ENCODE assay signal across 8 cellular contexts in genomic region chr10:69327463-69328345, GRCh38. TPM values are rescaled to one million over a fixed set of nuclear protein-coding genes. Genes with fewer than 3 reads are reported as not detected.
DNase-seq lines count a peak whose midpoint lies in the region; ATAC-seq and TF ChIP-seq lines count a peak whose summit lies in the region.

No MANE protein-coding gene starts in this region.

- H3K9ac ChIP-seq in HUES64 (ENCODE audit: low read depth, low read length) (peak overlapping the region; percentile 9), muscle layer of colon (ENCODE audit: low read length) (peak overlapping the region; percentile 22)

- WGBS in HUES64: 80% methylated on average over 23 of the region's 23 CpGs

- TF ChIP-seq CTCF in epithelial cell of proximal tubule (conservative IDR thresholded peaks at IDR 0.05; ENCODE audit: low read depth, low read length) (no peak), tibial artery (IDR thresholded peaks at IDR 0.05) (no peak)

- H3K4me3 ChIP-seq in HUES64 (ENCODE audit: low read length) (no peak overlapping the region), epithelial cell of proximal tubule (ENCODE audit: low read depth, low read length) (peak overlapping the region; percentile 50), muscle layer of colon (ENCODE audit: low read depth in 1 of 2, low read length in 2 of 2) (peak overlapping the region in 1 of 2 donors; percentile 57), tibial artery (peak overlapping the region; percentile 36 to 45)

- H3K27ac Mint-ChIP-seq in activated CD4-positive, alpha-beta memory T cell treated with anti-CD3 and anti-CD28 coated beads, Interleukin-2, amount 10 ng/mL, durations not matched to agents 7 days and 5 days: peak overlapping the region; percentile 54

- H3K27me3 ChIP-seq in HUES64 (ENCODE audit: insufficient read depth, low read length) (no peaks in the 10 kb centered on the region), muscle layer of colon (ENCODE audit: control insufficient read depth in 1 of 2, insufficient read depth in 2 of 2, low read length in 2 of 2) (no peaks in the 10 kb centered on the region), tibial artery (no peaks in the 10 kb centered on the region)

- no peaks in the 10 kb centered on the region for H3K27me3 Mint-ChIP-seq in activated CD4-positive, alpha-beta memory T cell treated with anti-CD3 and anti-CD28 coated beads, Interleukin-2, amount 10 ng/mL, durations not matched to agents 7 days and 5 days

- DNase-seq in COLO668 (lab: John Stamatoyannopoulos, UW; ENCODE audit: unreplicated experiment) (peak; percentile 22), epithelial cell of proximal tubule (ENCODE audit: low read depth) (peak; percentile 59), tibial artery (peak; percentile 77 to 93), NCI-H2171 (lab: John Stamatoyannopoulos, UW) (no peak)
- DNase-seq in activated CD4-positive, alpha-beta memory T cell treated with anti-CD3 and anti-CD28 coated beads, Interleukin-2, amount 10 ng/mL, durations not matched to agents 7 days and 5 days: peak; percentile 45

- ATAC-seq in GM21367 (IDR thresholded peaks at IDR 0.05; ENCODE audit: unreplicated experiment): peak; percentile 84

- no peaks in the 10 kb centered on the region for H3K9me3 Mint-ChIP-seq in activated CD4-positive, alpha-beta memory T cell treated with anti-CD3 and anti-CD28 coated beads, Interleukin-2, amount 10 ng/mL, durations not matched to agents 7 days and 5 days

- peaks cover 14% of the 10 kb centered on the region; the same call in 1 of the 2 replicates for H3K36me3 ChIP-seq in HUES64 (ENCODE audit: insufficient read depth, low read length)
- H3K36me3 ChIP-seq in muscle layer of colon (ENCODE audit: insufficient read depth, low read length): no peaks in the 10 kb centered on the region
- peaks cover 0 to 5% (median 0%) of the 10 kb centered on the region in 3 donors for H3K36me3 ChIP-seq in tibial artery

- H3K27ac ChIP-seq in HUES64 (ENCODE audit: low read depth, low read length): peak overlapping the region; percentile 57
- peak overlapping the region; percentile 74 for H3K27ac ChIP-seq in muscle layer of colon (ENCODE audit: low read depth, low read length)
- peak overlapping the region; percentile 79 to 87 for H3K27ac ChIP-seq in tibial artery

- H3K36me3 Mint-ChIP-seq in activated CD4-positive, alpha-beta memory T cell treated with anti-CD3 and anti-CD28 coated beads, Interleukin-2, amount 10 ng/mL, durations not matched to agents 7 days and 5 days (ENCODE audit: low read depth): peaks cover 35% of the 10 kb centered on the region

- peaks cover 70% of the 10 kb centered on the region for H3K4me1 ChIP-seq in HUES64 (ENCODE audit: insufficient read depth, low read length)
- H3K4me1 ChIP-seq in muscle layer of colon (ENCODE audit: insufficient read depth, low read length): peaks cover 43% of the 10 kb centered on the region
- peaks cover 4 to 98% (median 63%) of the 10 kb centered on the region in 4 donors for H3K4me1 ChIP-seq in tibial artery

- H3K9me3 ChIP-seq in HUES64 (ENCODE audit: insufficient read depth, low read depth, low read length): no peaks in the 10 kb centered on the region
- H3K9me3 ChIP-seq in muscle layer of colon (ENCODE audit: low read length): no peaks in the 10 kb centered on the region
- no peaks in the 10 kb centered on the region for H3K9me3 ChIP-seq in tibial artery

- peak overlapping the region; percentile 42 for H3K4me3 Mint-ChIP-seq in activated CD4-positive, alpha-beta memory T cell treated with anti-CD3 and anti-CD28 coated beads, Interleukin-2, amount 10 ng/mL, durations not matched to agents 7 days and 5 days

- H3K4me1 Mint-ChIP-seq in activated CD4-positive, alpha-beta memory T cell treated with anti-CD3 and anti-CD28 coated beads, Interleukin-2, amount 10 ng/mL, durations not matched to agents 7 days and 5 days: peaks cover 50% of the 10 kb centered on the region

- intact Hi-C loops in tibial artery (cut with DNase I; ENCODE audit: low total_unique reads): loop anchor here (5.0 kb wide), 1 partner anchor 35 kb away; no protein-coding TSS in a partner anchor

- POLR2A ChIA-PET in activated CD4-positive, alpha-beta memory T cell treated with anti-CD3 and anti-CD28 coated beads, Interleukin-2, amount 10 ng/mL, durations not matched to agents 7 days and 5 days (lab: Charles Lee): interaction anchor here (0.9 to 2.8 kb wide), 7 partner anchors 9 to 372 kb away, joined by 3 to 28 read pairs (median 4); partner anchors contain the start of gene DDX21

- CTCF ChIA-PET in activated CD4-positive, alpha-beta memory T cell treated with anti-CD3 and anti-CD28 coated beads, Interleukin-2, amount 10 ng/mL, durations not matched to agents 7 days and 5 days (lab: Charles Lee): interaction anchor here (0.8 to 2.0 kb wide), 10 partner anchors 9 to 148 kb away, joined by 3 to 13 read pairs (median 3); partner anchors contain the start of gene SUPV3L1

RNA-seq across cellular contexts. Expression of gene HK1, which starts 49.4 kb away (rescaled TPM):
- polyA plus RNA-seq in HUES64 (2013, experiment 1 of 2): 92.2 TPM
- polyA plus RNA-seq in HUES64 (2013, experiment 2 of 2): 96.4 TPM
- 100 to 1,000 TPM; 142 to 146 TPM for total RNA-seq in activated CD4-positive, alpha-beta memory T cell treated with anti-CD3 and anti-CD28 coated beads, Interleukin-2, amount 10 ng/mL, durations not matched to agents 7 days and 5 days
- total RNA-seq in epithelial cell of proximal tubule: 84.4 and 99.7 TPM in 2 replicates
